8 cellular contexts compared by ENCODE assay signal in genomic region chr10:51422311-51423120, GRCh38.
DNase-seq lines count a peak whose midpoint lies in the region; ATAC-seq lines count a peak whose summit lies in the region.

No MANE protein-coding gene starts in this region.

- H3K27ac ChIP-seq in Karpas-422 (ENCODE audit: low read length) = no peak overlapping the region

- H3K4me3 Mint-ChIP-seq in activated CD4-positive, alpha-beta memory T cell treated with anti-CD3 and anti-CD28 coated beads for 36 hours = no peak overlapping the region

- POLR2A ChIA-PET in activated CD4-positive, alpha-beta memory T cell treated with anti-CD3 and anti-CD28 coated beads for 36 hours (lab: Charles Lee) = no interaction called here

- peak; percentile 66 for ATAC-seq in GM21717 (IDR thresholded peaks at IDR 0.05; ENCODE audit: unreplicated experiment)

- intact Hi-C loops in activated CD4-positive, alpha-beta memory T cell treated with anti-CD3 and anti-CD28 coated beads for 36 hours (cut with micrococcal nuclease) = loop anchor here (5.0 kb wide), 1 partner anchor 420 kb away; no protein-coding TSS in a partner anchor
- intact Hi-C loops in posterior cingulate gyrus (cut with DNase I) = loop anchor here (5.0 kb wide), 1 partner anchor 350 kb away; the partner anchor contains the start of gene PRKG1

- CTCF ChIA-PET in activated CD4-positive, alpha-beta memory T cell treated with anti-CD3 and anti-CD28 coated beads for 36 hours (lab: Charles Lee) = interaction anchor here (1.0 to 1.9 kb wide), 5 partner anchors 9 to 358 kb away, joined by 3 to 9 read pairs (median 5); no protein-coding TSS in a partner anchor

- no peaks in the 10 kb centered on the region for H3K9me3 Mint-ChIP-seq in activated CD4-positive, alpha-beta memory T cell treated with anti-CD3 and anti-CD28 coated beads for 36 hours

- no peak overlapping the region for H2AFZ ChIP-seq in Karpas-422 (ENCODE audit: low read length)

- no peaks in the 10 kb centered on the region for H3K9me3 ChIP-seq in Karpas-422 (ENCODE audit: low read length)

- no peaks in the 10 kb centered on the region for H4K20me1 ChIP-seq in Karpas-422 (ENCODE audit: insufficient read depth, low read depth, low read length)

- H3K36me3 ChIP-seq in Karpas-422 (ENCODE audit: insufficient read depth, low read length) = no peaks in the 10 kb centered on the region

- no peaks in the 10 kb centered on the region for H3K9me2 ChIP-seq in Karpas-422 (replicated peaks; ENCODE audit: insufficient read depth, low read length)

- no peaks in the 10 kb centered on the region for H3K79me2 ChIP-seq in Karpas-422 (ENCODE audit: low read length)

- H3K27me3 Mint-ChIP-seq in activated CD4-positive, alpha-beta memory T cell treated with anti-CD3 and anti-CD28 coated beads for 36 hours = peaks cover 2% of the 10 kb centered on the region

- H3K27me3 ChIP-seq in Karpas-422 (ENCODE audit: low read length) = no peaks in the 10 kb centered on the region

- no peaks in the 10 kb centered on the region for H3K36me3 Mint-ChIP-seq in activated CD4-positive, alpha-beta memory T cell treated with anti-CD3 and anti-CD28 coated beads for 36 hours

- no peak overlapping the region for H3K9ac ChIP-seq in Karpas-422 (ENCODE audit: low read length)

- peaks cover 2% of the 10 kb centered on the region for H3K4me1 Mint-ChIP-seq in activated CD4-positive, alpha-beta memory T cell treated with anti-CD3 and anti-CD28 coated beads for 36 hours (ENCODE audit: low read depth)

- H3K27ac Mint-ChIP-seq in activated CD4-positive, alpha-beta memory T cell treated with anti-CD3 and anti-CD28 coated beads for 36 hours = no peak overlapping the region

- DNase-seq in SIG-M5 treated with dmso at 0.1 percent for 504 hours (lab: John Stamatoyannopoulos, UW; ENCODE audit: unreplicated experiment) (peak; percentile 8), SIG-M5 (lab: John Stamatoyannopoulos, UW) (no peak), Karpas-422 (peak; percentile 65), globus pallidus (ENCODE audit: low spot score) (peak; percentile 31), posterior cingulate gyrus (peak in 9 of 10 donors; percentile 23 to 90 (median 44)), mesenteric fat pad (ENCODE audit: low spot score) (no peak)
- DNase-seq in activated CD4-positive, alpha-beta memory T cell treated with anti-CD3 and anti-CD28 coated beads for 36 hours = peak; percentile 37

- no peak overlapping the region for H3K4me3 ChIP-seq in Karpas-422 (ENCODE audit: low read length)

- H3K4me1 ChIP-seq in Karpas-422 (ENCODE audit: low read length) = no peaks in the 10 kb centered on the region

- no peak overlapping the region for H3K4me2 ChIP-seq in Karpas-422 (ENCODE audit: low read depth, low read length, poor library complexity, severe bottlenecking)

Comparison
In these comparisons a context has a peak if more than half of its experiments do, and no peak if none do; other contexts are left out.
1. DNase-seq: peak in SIG-M5 treated with dmso at 0.1 percent for 504 hours (single experiment), Karpas-422 (single experiment), activated CD4-positive, alpha-beta memory T cell treated with anti-CD3 and anti-CD28 coated beads for 36 hours (single experiment), globus pallidus (single experiment) and posterior cingulate gyrus (9 of 10); none in SIG-M5 (single experiment) and mesenteric fat pad (single experiment).